29 cellular contexts compared by ENCODE assay signal in the genomic region with DNA sequence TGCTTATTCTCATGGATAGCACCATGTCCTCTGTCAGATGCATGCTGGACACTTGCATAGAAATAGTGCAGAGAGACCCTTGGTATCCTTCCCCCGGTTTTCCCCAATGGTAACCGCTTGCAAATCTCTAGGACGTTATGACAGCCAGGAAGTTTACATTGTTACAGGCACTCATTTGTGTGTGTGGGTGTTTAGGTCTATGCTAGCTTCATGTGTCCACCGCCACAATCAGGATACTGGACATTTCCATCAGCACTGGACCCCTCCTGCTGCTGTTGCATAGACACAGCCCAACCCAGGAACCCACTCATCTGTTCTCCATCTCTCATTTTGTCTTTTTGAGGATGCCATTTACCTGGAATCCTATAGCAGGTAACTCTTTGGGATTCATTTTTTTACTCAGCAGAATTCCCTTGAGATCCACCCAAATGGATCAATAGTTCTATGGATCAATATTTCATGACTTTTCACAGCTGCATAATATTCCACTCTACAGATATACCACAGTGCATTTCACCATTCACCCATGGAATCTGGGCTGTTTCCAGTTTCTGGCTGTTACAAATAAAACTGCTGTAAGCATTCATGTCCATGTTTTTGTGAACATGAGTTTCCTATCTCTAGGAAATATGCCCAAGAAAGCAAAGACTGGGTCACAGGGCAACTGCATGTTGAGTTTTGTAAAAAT. TPM values are rescaled to one million over a fixed set of nuclear protein-coding genes. Genes with fewer than 3 reads are reported as not detected.
DNase-seq lines count a peak whose midpoint lies in the region; ATAC-seq, FAIRE-seq and TF ChIP-seq lines count a peak whose summit lies in the region.
"Had no signal": no experiment of that assay in that cellular context is flagged by ENCODE, and none has a peak within 500 bp of the region (broad histone marks: within the 10 kb centered on the region; RNA-seq: fewer than 3 reads in every experiment).

No MANE protein-coding gene starts in this region.

- H3K27me3 Mint-ChIP-seq in HFFc6 (ENCODE audit: insufficient read depth), result peaks cover 12% of the 10 kb centered on the region

- no peaks in the 10 kb centered on the region for H3K27me3 ChIP-seq in right atrium auricular region
- peaks cover 9 to 49% of the 10 kb centered on the region in 2 experiments for H3K27me3 ChIP-seq in K562 (ENCODE audit: control insufficient read depth in 2 of 2, insufficient read depth in 2 of 2, low read length in 2 of 2)
- H3K27me3 ChIP-seq in vagina, result no peaks in the 10 kb centered on the region
- H3K27me3 ChIP-seq: ascending aorta, colonic mucosa, MG63, uterus had no signal

- no peaks in the 10 kb centered on the region for H3K79me2 ChIP-seq in K562 (ENCODE audit: control insufficient read depth, insufficient read depth, low read length)

- H3K9me3 ChIP-seq in right atrium auricular region (peaks cover 0 to 9% of the 10 kb centered on the region in 2 donors), K562 (replicated peaks; ENCODE audit: control insufficient read depth, insufficient read depth, low read depth, low read length) (no peaks in the 10 kb centered on the region), vagina (no peaks in the 10 kb centered on the region)
- H3K9me3 ChIP-seq: colonic mucosa, right lobe of liver, thoracic aorta, uterus had no signal

- no peaks in the 10 kb centered on the region; the same call in 1 of the 2 replicates for H3K9me3 Mint-ChIP-seq in HFFc6
- H3K9me3 Mint-ChIP-seq: activated naive CD8-positive, alpha-beta T cell treated with anti-CD3 and anti-CD28 coated beads, Interleukin-2, amount 10 ng/mL, durations not matched to agents 7 days and 5 days; activated T-cell treated with anti-CD3 and anti-CD28 coated beads, Interleukin-2, amount 50 U/mL, for 24 hours; stimulated activated naive CD8-positive, alpha-beta T cell treated with anti-CD3 and anti-CD28 coated beads, Interleukin-15, Interleukin-2, amounts not matched to agents 100 ng/mL and 50 ng/mL, for 24 hours had no signal

- H3K9ac ChIP-seq in K562 (ENCODE audit: insufficient read depth in 1 of 2, low read depth in 2 of 2, low read length in 2 of 2), result no peak overlapping the region
- H3K9ac ChIP-seq: neural progenitor cell had no signal

- no peaks in the 10 kb centered on the region for H3K36me3 ChIP-seq in right atrium auricular region
- H3K36me3 ChIP-seq in K562 (ENCODE audit: control insufficient read depth, insufficient read depth, low read length), result no peaks in the 10 kb centered on the region
- H3K36me3 ChIP-seq in vagina, result no peaks in the 10 kb centered on the region
- H3K36me3 ChIP-seq: ascending aorta, BE2C, colonic mucosa, MG63, neural progenitor cell, right lobe of liver, spleen, thoracic aorta, uterus had no signal

- WGBS in K562 (ENCODE audit: insufficient coverage, low coverage, missing lambda C conversion rate), result 2% methylated on average over 4 of the region's 4 CpGs

- intact Hi-C loops in cardiac septum (cut with DNase I) (loop anchor here (2.0 kb wide), 1 partner anchor 472 kb away; no protein-coding TSS in a partner anchor), K562 (cut with micrococcal nuclease) (no loop called here), vagina (cut with DNase I) (no loop called here)

- no peak for TF ChIP-seq RAD21 in K562 (CRISPR knock-in tag; conservative IDR thresholded peaks at IDR 0.05 in 1 of 2, IDR thresholded peaks at IDR 0.05 in 1 of 2)

- peaks cover 6% of the 10 kb centered on the region; the same call in 1 of the 2 replicates for H4K20me1 ChIP-seq in K562 (replicated peaks; ENCODE audit: control insufficient read depth, insufficient read depth, low read length)

- no TSS peak for BruUV-seq in K562 (replicated peaks; lab: Mats Ljungman, UMichigan)

- POLR2A ChIA-PET in K562 (lab: Yijun Ruan, JAX), result interaction anchor here (0.5 kb wide), 1 partner anchor 888 kb away, joined by 3 read pairs; no protein-coding TSS in a partner anchor

- ATAC-seq in K562 (no peak), HG03095 (IDR thresholded peaks at IDR 0.05; ENCODE audit: unreplicated experiment) (no peak), HG02885 (IDR thresholded peaks at IDR 0.05; ENCODE audit: poor library complexity, unreplicated experiment) (no peak)

- H3K27ac ChIP-seq in right atrium auricular region (no peak overlapping the region), K562 (ENCODE audit: extremely low read depth, low read depth, low read length) (no peak overlapping the region), vagina (no peak overlapping the region)
- H3K27ac ChIP-seq: ascending aorta, colonic mucosa, neural progenitor cell, right lobe of liver, spleen, thoracic aorta had no signal

- DNase-seq in right atrium auricular region (ENCODE audit: low spot score) (peak; percentile 28), cardiac septum (ENCODE audit: low spot score) (no peak), HFFc6 (no peak), K562 (ENCODE audit: extremely low read depth in 1 of 4, low spot score in 3 of 4) (no peak), vagina (ENCODE audit: extremely low spot score in 2 of 2) (peak; percentile 52 to 80), RPMI8226 (no peak)
- DNase-seq: activated gamma-delta T cell, COR-L47, NCI-H1105 treated with DMSO at 0.1 percent for 48 hours had no signal

- no peaks in the 10 kb centered on the region for H3K9me1 ChIP-seq in K562 (ENCODE audit: control insufficient read depth, insufficient read depth, low read length)

- H3K36me3 Mint-ChIP-seq in HFFc6 (ENCODE audit: low read depth), result no peaks in the 10 kb centered on the region
- H3K36me3 Mint-ChIP-seq: activated naive CD8-positive, alpha-beta T cell treated with anti-CD3 and anti-CD28 coated beads, Interleukin-2, amount 10 ng/mL, durations not matched to agents 7 days and 5 days; neural progenitor cell had no signal

- H3K4me3 Mint-ChIP-seq in HFFc6, result no peak overlapping the region
- H3K4me3 Mint-ChIP-seq: activated naive CD8-positive, alpha-beta T cell treated with anti-CD3 and anti-CD28 coated beads, Interleukin-2, amount 10 ng/mL, durations not matched to agents 7 days and 5 days; activated T-cell treated with anti-CD3 and anti-CD28 coated beads, Interleukin-2, amount 50 U/mL, for 24 hours; neural progenitor cell; stimulated activated naive CD8-positive, alpha-beta T cell treated with anti-CD3 and anti-CD28 coated beads, Interleukin-15, Interleukin-2, amounts not matched to agents 100 ng/mL and 50 ng/mL, for 24 hours had no signal

- H3K4me3 ChIP-seq in right atrium auricular region (no peak overlapping the region), K562 (no peak overlapping the region), vagina (no peak overlapping the region)
- H3K4me3 ChIP-seq: ascending aorta, colonic mucosa, MG63, neural progenitor cell, right lobe of liver, spleen, thoracic aorta, uterus had no signal

- no peak for TF ChIP-seq EP300 in K562 (IDR thresholded peaks at IDR 0.05; ENCODE audit: low read length)

- no peaks in the 10 kb centered on the region for H3K4me1 ChIP-seq in right atrium auricular region
- H3K4me1 ChIP-seq in K562 (replicated peaks in 1 of 2; ENCODE audit: control insufficient read depth in 2 of 2, insufficient read depth in 2 of 2, low read length in 2 of 2), result peaks cover 0 to 14% of the 10 kb centered on the region in 2 experiments; a peak in 2 of 5 replicates
- peaks cover 18% of the 10 kb centered on the region for H3K4me1 ChIP-seq in vagina
- H3K4me1 ChIP-seq: ascending aorta, BE2C, colonic mucosa, neural progenitor cell, right lobe of liver, spleen, uterus had no signal

- in situ Hi-C loops in K562 (cut with MboI), result loop anchor here (5.0 to 10.0 kb wide), 2 partner anchors 492 to 1320 kb away; no protein-coding TSS in a partner anchor

- no peak overlapping the region for H3K4me2 ChIP-seq in K562 (ENCODE audit: insufficient read depth, low read length)
- H3K4me2 ChIP-seq: neural progenitor cell had no signal

- CTCF ChIA-PET in K562 (lab: Yijun Ruan, JAX; ENCODE audit: low intra/inter-chr PET ratio), result no interaction called here

- no peak overlapping the region for H3K27ac Mint-ChIP-seq in HFFc6
- H3K27ac Mint-ChIP-seq: activated naive CD8-positive, alpha-beta T cell treated with anti-CD3 and anti-CD28 coated beads, Interleukin-2, amount 10 ng/mL, durations not matched to agents 7 days and 5 days; activated T-cell treated with anti-CD3 and anti-CD28 coated beads, Interleukin-2, amount 50 U/mL, for 24 hours; neural progenitor cell; stimulated activated naive CD8-positive, alpha-beta T cell treated with anti-CD3 and anti-CD28 coated beads, Interleukin-15, Interleukin-2, amounts not matched to agents 100 ng/mL and 50 ng/mL, for 24 hours had no signal

- TF ChIP-seq CTCF in right atrium auricular region (IDR thresholded peaks at IDR 0.05) (no peak), HFFc6 (IDR thresholded peaks at IDR 0.05) (peak; percentile 8), K562 (IDR thresholded peaks at IDR 0.05 in 2 of 3, conservative IDR thresholded peaks at IDR 0.05 in 1 of 3; ENCODE audit: insufficient read depth in 2 of 3, low read depth in 1 of 3, low read length in 3 of 3) (0 out of 6 replicates have a peak, but pooled peaks of 1 of the 3 experiments have one; percentile 0), vagina (IDR thresholded peaks at IDR 0.05) (no peak)

- peaks cover 8% of the 10 kb centered on the region; the same call in 1 of the 2 replicates for H3K4me1 Mint-ChIP-seq in HFFc6 (ENCODE audit: low read depth)
- H3K4me1 Mint-ChIP-seq: activated naive CD8-positive, alpha-beta T cell treated with anti-CD3 and anti-CD28 coated beads, Interleukin-2, amount 10 ng/mL, durations not matched to agents 7 days and 5 days had no signal

- H2AFZ ChIP-seq in K562 (ENCODE audit: low read depth, low read length), result no peak overlapping the region
- H2AFZ ChIP-seq: neural progenitor cell had no signal

- no peak for TF ChIP-seq POLR2A in K562 (conservative IDR thresholded peaks at IDR 0.05)
- TF ChIP-seq POLR2A in vagina (IDR thresholded peaks at IDR 0.05), result no peak

- no peak for FAIRE-seq in K562 (lab: Jason Lieb, UNC)

RNA-seq across cellular contexts. Expression of gene WNT9A, which starts 6.6 kb away (rescaled TPM):
- total RNA-seq in right atrium auricular region (1 to 10 TPM in 1 of 2 donors, under 1 TPM in 1; 0.78 to 2.2 TPM), cardiac septum (6.5 TPM), K562 (2014; rRNA removed) (0.04 TPM in 1 of 2 replicates, not detected in the other), K562 (2014; rRNA removed; fragmentation: Illumina TruSeq; extraction: Trizol) (0.04 TPM in 1 of 2 replicates, not detected in the other), K562 (2015; rRNA removed; fragmentation: Illumina TruSeq; extraction: Trizol) (not detected in 2 replicates), K562 (2021) (0.04 and 0.16 TPM in 2 replicates), vagina (2.9 TPM)
- total RNA-seq in HFFc6 (2021; fragmentation: NEBNext Ultra II Directional; extraction: Animal tissue kit (Norgen Biotek cat#: 25700)), result under 1 TPM; 0.17 to 0.67 (median 0.57) TPM
- 0.44 and 0.51 TPM in 2 replicates for total RNA-seq in K562 (2011; cell fraction: chromatin; rRNA removed; ENCODE audit: low replicate concordance)
- 0.26 and 0.67 TPM in 2 replicates for total RNA-seq in K562 (2011; cell fraction: nucleolus; rRNA removed)
- 0.37 and 0.61 TPM in 2 replicates for total RNA-seq in K562 (2011; cell fraction: nucleoplasm; rRNA removed)
- polyA plus RNA-seq in K562 (2011; rRNA removed) (0.10 and 0.12 TPM in 2 replicates), K562 (2014; fragmentation: Illumina TruSeq; extraction: Trizol) (0.03 and 0.07 TPM in 2 replicates), K562 (2014; fragmentation: Nextera tagmentation; extraction: Ambion mirVana) (not detected), K562 (2014; rRNA removed) (0.07 and 0.17 TPM in 2 replicates)
- polyA plus RNA-seq in K562 (2011; cell fraction: cytosol; rRNA removed), result 0.09 and 0.19 TPM in 2 replicates
- 0.30 and 0.39 TPM in 2 replicates for polyA plus RNA-seq in K562 (2011; cell fraction: nucleus; rRNA removed)
- 0.12 and 0.19 TPM in 2 replicates for polyA plus RNA-seq in K562 (2012)
- polyA minus RNA-seq in K562 (2011; rRNA and poly(A)+ RNA removed), result 0.25 and 0.36 TPM in 2 replicates
- polyA minus RNA-seq in K562 (2011; cell fraction: cytosol; rRNA and poly(A)+ RNA removed), result 0.46 TPM in 1 of 2 replicates, not detected in the other
- polyA minus RNA-seq in K562 (2011; cell fraction: nucleus; rRNA and poly(A)+ RNA removed), result 0.11 and 0.13 TPM in 2 replicates
- total RNA-seq: HT-29 had no signal

RNA-seq across cellular contexts. Expression of gene WNT3A, which starts 52.5 kb away (rescaled TPM):
- not detected for total RNA-seq in right atrium auricular region
- total RNA-seq in cardiac septum, result not detected
- not detected for total RNA-seq in HFFc6 (2021; fragmentation: NEBNext Ultra II Directional; extraction: Animal tissue kit (Norgen Biotek cat#: 25700))
- not detected in 2 replicates for total RNA-seq in K562 (2011; cell fraction: chromatin; rRNA removed; ENCODE audit: low replicate concordance)
- total RNA-seq in K562 (2011; cell fraction: nucleolus; rRNA removed), result not detected in 2 replicates
- total RNA-seq in K562 (2011; cell fraction: nucleoplasm; rRNA removed), result not detected in 2 replicates
- not detected in 2 replicates for total RNA-seq in K562 (2014; rRNA removed)
- total RNA-seq in K562 (2014; rRNA removed; fragmentation: Illumina TruSeq; extraction: Trizol), result not detected in 2 replicates
- total RNA-seq in K562 (2015; rRNA removed; fragmentation: Illumina TruSeq; extraction: Trizol), result not detected in 2 replicates
- not detected in 2 replicates for total RNA-seq in K562 (2021)
- polyA plus RNA-seq in K562 (2011; rRNA removed), result not detected in 2 replicates
- not detected in 2 replicates for polyA plus RNA-seq in K562 (2011; cell fraction: cytosol; rRNA removed)
- not detected in 2 replicates for polyA plus RNA-seq in K562 (2011; cell fraction: nucleus; rRNA removed)
- not detected in 2 replicates for polyA plus RNA-seq in K562 (2012)
- polyA plus RNA-seq in K562 (2014; fragmentation: Illumina TruSeq; extraction: Trizol), result not detected in 2 replicates
- not detected for polyA plus RNA-seq in K562 (2014; fragmentation: Nextera tagmentation; extraction: Ambion mirVana)
- polyA plus RNA-seq in K562 (2014; rRNA removed), result not detected in 2 replicates
- polyA minus RNA-seq in K562 (2011; rRNA and poly(A)+ RNA removed), result not detected in 2 replicates
- polyA minus RNA-seq in K562 (2011; cell fraction: cytosol; rRNA and poly(A)+ RNA removed), result not detected in 2 replicates
- polyA minus RNA-seq in K562 (2011; cell fraction: nucleus; rRNA and poly(A)+ RNA removed), result not detected in 2 replicates
- total RNA-seq in vagina, result not detected
- total RNA-seq: activated naive CD8-positive, alpha-beta T cell treated with anti-CD3 and anti-CD28 coated beads, Interleukin-2, amount 10 ng/mL, durations not matched to agents 7 days and 5 days; ascending aorta; colonic mucosa; epithelial cell of proximal tubule; G401; HT-29; posterior vena cava; right lobe of liver; Right ventricle myocardium inferior; spleen; T-helper 2 cell treated with Interferon-gamma antibody and Interleukin-4, amounts not matched to agents 100 ng/mL and 5 ng/mL, for 36 hours; thoracic aorta; uterus had no signal
- polyA plus RNA-seq: spleen had no signal

Comparison
In these comparisons a context has a peak if more than half of its experiments do, and no peak if none do; other contexts are left out.
1. DNase-seq: peak in right atrium auricular region (single experiment) and vagina (2 of 2); none in cardiac septum (single experiment), HFFc6 (single experiment), K562 (0 of 4) and RPMI8226 (single experiment).